Comparison of ENCODE assay signal across 8 cellular contexts in the genomic region with DNA sequence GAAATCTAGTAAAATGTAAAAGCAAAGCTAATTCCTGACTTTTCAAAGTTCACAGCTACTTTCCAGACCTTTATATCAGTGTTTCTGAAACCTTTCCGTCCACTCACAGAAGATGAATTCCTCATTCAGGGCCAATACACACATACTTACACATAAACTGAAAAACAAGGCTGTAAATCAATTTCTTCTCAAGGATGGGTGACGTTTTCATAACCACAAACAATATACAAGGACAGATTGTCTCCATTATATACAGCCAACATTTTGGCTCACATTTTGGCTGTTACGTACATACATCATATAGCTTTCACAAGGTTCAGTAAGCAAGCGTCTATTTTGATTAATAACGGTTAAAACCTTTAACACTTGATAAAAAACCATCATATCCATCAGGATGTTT. TPM values are rescaled to one million over a fixed set of nuclear protein-coding genes. Genes with fewer than 3 reads are reported as not detected.
A peak's percentile ranks its signal among the peaks of the same experiment; 100 is the strongest.
DNase-seq lines count a peak whose midpoint lies in the region; ATAC-seq and TF ChIP-seq lines count a peak whose summit lies in the region.

No MANE protein-coding gene starts in this region.

- H3K9me3 ChIP-seq in Caco-2 = no peaks in the 10 kb centered on the region

- peak overlapping the region; percentile 85 for H3K4me3 Mint-ChIP-seq in Caco-2 (ENCODE audit: unreplicated experiment)
- H3K4me3 Mint-ChIP-seq in dendritic cell treated with granulocyte-macrophage colony-stimulating factor and Interleukin-4, amounts not matched to agents 40 ng/mL and 50 ng/mL, for 4 days = peak overlapping the region; percentile 89
- peak overlapping the region; percentile 99 for H3K4me3 Mint-ChIP-seq in nephron progenitor cell

- H3K36me3 Mint-ChIP-seq in Caco-2 (ENCODE audit: insufficient read depth, unreplicated experiment) (peaks cover 6% of the 10 kb centered on the region), nephron progenitor cell (ENCODE audit: low read depth) (peaks cover 44% of the 10 kb centered on the region)
- H3K36me3 Mint-ChIP-seq in dendritic cell treated with granulocyte-macrophage colony-stimulating factor and Interleukin-4, amounts not matched to agents 40 ng/mL and 50 ng/mL, for 4 days (ENCODE audit: low read depth) = peaks cover 21% of the 10 kb centered on the region

- DNase-seq in Caco-2 (no peak), M059J (ENCODE audit: low read depth) (peak; percentile 12), nephron progenitor cell (no peak), RWPE1 (ENCODE audit: low spot score) (no peak), KG1 (lab: John Stamatoyannopoulos, UW) (no peak), NCI-H1092 treated with DMSO at 0.1 percent for 48 hours (lab: John Stamatoyannopoulos, UW) (no peak)

- H3K9me3 Mint-ChIP-seq in Caco-2 (ENCODE audit: unreplicated experiment) (no peaks in the 10 kb centered on the region), nephron progenitor cell (peaks cover 25% of the 10 kb centered on the region)
- H3K9me3 Mint-ChIP-seq in dendritic cell treated with granulocyte-macrophage colony-stimulating factor and Interleukin-4, amounts not matched to agents 40 ng/mL and 50 ng/mL, for 4 days = peaks cover 8% of the 10 kb centered on the region

- CTCF ChIA-PET in Caco-2 (lab: Charles Lee) = no interaction called here
- CTCF ChIA-PET in RWPE1 (lab: Yijun Ruan, JAX) = interaction anchor here (0.6 kb wide), 1 partner anchor 198 kb away, joined by 6 read pairs; no protein-coding TSS in a partner anchor

- H3K4me1 ChIP-seq in Caco-2 = no peaks in the 10 kb centered on the region

- H3K27me3 ChIP-seq in Caco-2 (replicated peaks; ENCODE audit: control insufficient read depth, insufficient read depth, low read length) = no peaks in the 10 kb centered on the region

- H3K4me3 ChIP-seq in Caco-2 (ENCODE audit: low read depth, low read length) = peak overlapping the region; percentile 58

- POLR2A ChIA-PET in Caco-2 (lab: Charles Lee) = no interaction called here
- POLR2A ChIA-PET in RWPE1 (lab: Yijun Ruan, JAX; ENCODE audit: low non-redundant PET) = no interaction called here

- H3K4me1 Mint-ChIP-seq in Caco-2 (ENCODE audit: low read depth, unreplicated experiment) (no peaks in the 10 kb centered on the region), nephron progenitor cell (peaks cover 29% of the 10 kb centered on the region)
- peaks cover 32% of the 10 kb centered on the region for H3K4me1 Mint-ChIP-seq in dendritic cell treated with granulocyte-macrophage colony-stimulating factor and Interleukin-4, amounts not matched to agents 40 ng/mL and 50 ng/mL, for 4 days (ENCODE audit: low read depth)

- H3K36me3 ChIP-seq in Caco-2 (ENCODE audit: control insufficient read depth, insufficient read depth, low read length) = no peaks in the 10 kb centered on the region

- intact Hi-C loops in Caco-2 (cut with micrococcal nuclease; ENCODE audit: unreplicated experiment) = loop anchor here (5.0 to 10.0 kb wide), 2 partner anchors 51 to 94 kb away; a partner anchor contains a TSS
- intact Hi-C loops in dendritic cell treated with granulocyte-macrophage colony-stimulating factor and Interleukin-4, amounts not matched to agents 40 ng/mL and 50 ng/mL, for 4 days (cut with micrococcal nuclease) = no loop called here

- no peak for TF ChIP-seq CTCF in Caco-2 (IDR thresholded peaks at IDR 0.05; ENCODE audit: insufficient read depth in 1 of 2, low read depth in 1 of 2, low read length in 1 of 2, severe bottlenecking in 1 of 2, unreplicated experiment in 1 of 2)
- TF ChIP-seq CTCF in nephron progenitor cell (IDR thresholded peaks at IDR 0.05) = no peak
- TF ChIP-seq CTCF in RWPE1 (conservative IDR thresholded peaks at IDR 0.05; ENCODE audit: low read depth) = no peak

- BruUV-seq in Caco-2 (replicated peaks; lab: Mats Ljungman, UMichigan) = no TSS peak

- H3K27ac Mint-ChIP-seq in Caco-2 (ENCODE audit: unreplicated experiment) = no peak overlapping the region
- peak overlapping the region; percentile 32 for H3K27ac Mint-ChIP-seq in dendritic cell treated with granulocyte-macrophage colony-stimulating factor and Interleukin-4, amounts not matched to agents 40 ng/mL and 50 ng/mL, for 4 days
- H3K27ac Mint-ChIP-seq in nephron progenitor cell = no peak overlapping the region

- no peaks in the 10 kb centered on the region for H3K27me3 Mint-ChIP-seq in Caco-2 (ENCODE audit: insufficient read depth, unreplicated experiment)
- H3K27me3 Mint-ChIP-seq in dendritic cell treated with granulocyte-macrophage colony-stimulating factor and Interleukin-4, amounts not matched to agents 40 ng/mL and 50 ng/mL, for 4 days = peaks cover 3% of the 10 kb centered on the region
- H3K27me3 Mint-ChIP-seq in nephron progenitor cell (ENCODE audit: low read depth, poor library complexity) = peaks cover 17% of the 10 kb centered on the region

- ATAC-seq in GM21825 (IDR thresholded peaks at IDR 0.05; ENCODE audit: unreplicated experiment) = no peak

- no peak overlapping the region for H3K27ac ChIP-seq in RWPE1

RNA-seq across cellular contexts. Expression of a gene that starts 1.4 kb away (rescaled TPM):
- total RNA-seq in Caco-2 (2022) = 18.9 and 21.1 TPM in 2 replicates
- 37.8 and 68.5 TPM in 2 replicates for total RNA-seq in M059J (2014; rRNA removed; shearing (Covaris generic))
